ENCODE assay signal across 1 cellular context in genomic region chr10:59702347-59702746, GRCh38.
TF ChIP-seq lines count a peak whose summit lies in the region.

No MANE protein-coding gene starts in this region.

TF ChIP-seq in HepG2, 621 proteins besides CTCF, POLR2A, EP300 and RAD21 (continued from another document and continues in another):
- TF ChIP-seq TCF7 (IDR thresholded peaks at IDR 0.05; ENCODE audit: low read depth) (0 out of 2 replicates have a peak, but pooled peaks have one; percentile 15), FOXP4 (CRISPR knock-in tag; IDR thresholded peaks at IDR 0.05) (peak; percentile 76), POLR2AphosphoS2 (IDR thresholded peaks at IDR 0.05; ENCODE audit: low read depth, low read length) (no peak), GATAD2A (CRISPR knock-in tag; IDR thresholded peaks at IDR 0.05) (peak; percentile 76), ZNF737 (CRISPR knock-in tag; IDR thresholded peaks at IDR 0.05; ENCODE audit: borderline replicate concordance) (no peak), MTA3 (CRISPR knock-in tag; IDR thresholded peaks at IDR 0.05) (no peak), AHDC1 (CRISPR knock-in tag; IDR thresholded peaks at IDR 0.05; ENCODE audit: borderline replicate concordance) (peak; percentile 87), PRPF4 (IDR thresholded peaks at IDR 0.05; ENCODE audit: low read depth, low read length, poor library complexity, severe bottlenecking) (no peak), HHEX (CRISPR knock-in tag; IDR thresholded peaks at IDR 0.05) (peak; percentile 89), ZNF460 (CRISPR knock-in tag; IDR thresholded peaks at IDR 0.05; ENCODE audit: borderline replicate concordance) (no peak), MIXL1 (CRISPR knock-in tag; IDR thresholded peaks at IDR 0.05) (peak; percentile 77), KDM6A (CRISPR knock-in tag; IDR thresholded peaks at IDR 0.05; ENCODE audit: low read depth) (0 out of 2 replicates have a peak, but pooled peaks have one; percentile 28), ZNF598 (CRISPR knock-in tag; IDR thresholded peaks at IDR 0.05; ENCODE audit: borderline replicate concordance) (no peak), ZNF781 (CRISPR knock-in tag; IDR thresholded peaks at IDR 0.05; ENCODE audit: borderline replicate concordance, not compliant biosample characterization) (no peak), MEIS1 (CRISPR knock-in tag; IDR thresholded peaks at IDR 0.05; ENCODE audit: borderline replicate concordance) (peak; percentile 81; the same call in 1 of the 2 replicates), MTF1 (CRISPR knock-in tag; IDR thresholded peaks at IDR 0.05) (no peak), MED1 (CRISPR knock-in tag; IDR thresholded peaks at IDR 0.05) (peak; percentile 48; the same call in 1 of the 2 replicates), ELF3 (CRISPR knock-in tag; IDR thresholded peaks at IDR 0.05) (peak; percentile 55; the same call in 1 of the 2 replicates), KLF16 (CRISPR knock-in tag; IDR thresholded peaks at IDR 0.05) (no peak), SOX5 (CRISPR knock-in tag; IDR thresholded peaks at IDR 0.05; ENCODE audit: borderline replicate concordance) (peak; percentile 89), ZNF614 (CRISPR knock-in tag; IDR thresholded peaks at IDR 0.05; ENCODE audit: borderline replicate concordance) (0 out of 2 replicates have a peak, but pooled peaks have one; percentile 47), ZNF260 (CRISPR knock-in tag; IDR thresholded peaks at IDR 0.05; ENCODE audit: borderline replicate concordance, low read depth) (no peak), ZNF850 (CRISPR knock-in tag; conservative IDR thresholded peaks at IDR 0.05) (no peak), FOXA1 (IDR thresholded peaks at IDR 0.05) (peak; percentile 90), FOXA1 (CRISPR knock-in tag; IDR thresholded peaks at IDR 0.05) (peak; percentile 89), HINFP (CRISPR knock-in tag; IDR thresholded peaks at IDR 0.05; ENCODE audit: low read depth) (no peak), SMARCE1 (IDR thresholded peaks at IDR 0.05; ENCODE audit: borderline replicate concordance) (peak; percentile 68; the same call in 1 of the 2 replicates), RFX5 (IDR thresholded peaks at IDR 0.05; ENCODE audit: low read depth, low read length) (no peak), MXD1 (CRISPR knock-in tag; IDR thresholded peaks at IDR 0.05) (no peak), ZNF652 (CRISPR knock-in tag; IDR thresholded peaks at IDR 0.05; ENCODE audit: borderline replicate concordance, low read depth) (no peak), HOXA5 (CRISPR knock-in tag; IDR thresholded peaks at IDR 0.05) (no peak), CREM (IDR thresholded peaks at IDR 0.05) (peak; percentile 46), CREM (CRISPR knock-in tag; IDR thresholded peaks at IDR 0.05) (no peak), POLR2AphosphoS5 (IDR thresholded peaks at IDR 0.05; ENCODE audit: low read depth, low read length) (no peak)
- TF ChIP-seq, protein P1, sequence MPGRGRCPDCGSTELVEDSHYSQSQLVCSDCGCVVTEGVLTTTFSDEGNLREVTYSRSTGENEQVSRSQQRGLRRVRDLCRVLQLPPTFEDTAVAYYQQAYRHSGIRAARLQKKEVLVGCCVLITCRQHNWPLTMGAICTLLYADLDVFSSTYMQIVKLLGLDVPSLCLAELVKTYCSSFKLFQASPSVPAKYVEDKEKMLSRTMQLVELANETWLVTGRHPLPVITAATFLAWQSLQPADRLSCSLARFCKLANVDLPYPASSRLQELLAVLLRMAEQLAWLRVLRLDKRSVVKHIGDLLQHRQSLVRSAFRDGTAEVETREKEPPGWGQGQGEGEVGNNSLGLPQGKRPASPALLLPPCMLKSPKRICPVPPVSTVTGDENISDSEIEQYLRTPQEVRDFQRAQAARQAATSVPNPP (CRISPR knock-in tag; IDR thresholded peaks at IDR 0.05) = no peak
- TF ChIP-seq, protein P2, sequence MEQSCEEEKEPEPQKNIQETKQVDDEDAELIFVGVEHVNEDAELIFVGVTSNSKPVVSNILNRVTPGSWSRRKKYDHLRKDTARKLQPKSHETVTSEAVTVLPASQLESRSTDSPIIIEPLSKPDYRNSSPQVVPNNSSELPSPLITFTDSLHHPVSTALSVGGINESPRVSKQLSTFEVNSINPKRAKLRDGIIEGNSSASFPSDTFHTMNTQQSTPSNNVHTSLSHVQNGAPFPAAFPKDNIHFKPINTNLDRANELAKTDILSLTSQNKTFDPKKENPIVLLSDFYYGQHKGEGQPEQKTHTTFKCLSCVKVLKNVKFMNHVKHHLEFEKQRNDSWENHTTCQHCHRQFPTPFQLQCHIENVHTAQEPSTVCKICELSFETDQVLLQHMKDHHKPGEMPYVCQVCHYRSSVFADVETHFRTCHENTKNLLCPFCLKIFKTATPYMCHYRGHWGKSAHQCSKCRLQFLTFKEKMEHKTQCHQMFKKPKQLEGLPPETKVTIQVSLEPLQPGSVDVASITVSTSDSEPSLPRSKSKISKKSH (CRISPR knock-in tag; IDR thresholded peaks at IDR 0.05; ENCODE audit: borderline replicate concordance) = no peak
- TF ChIP-seq, protein P3, sequence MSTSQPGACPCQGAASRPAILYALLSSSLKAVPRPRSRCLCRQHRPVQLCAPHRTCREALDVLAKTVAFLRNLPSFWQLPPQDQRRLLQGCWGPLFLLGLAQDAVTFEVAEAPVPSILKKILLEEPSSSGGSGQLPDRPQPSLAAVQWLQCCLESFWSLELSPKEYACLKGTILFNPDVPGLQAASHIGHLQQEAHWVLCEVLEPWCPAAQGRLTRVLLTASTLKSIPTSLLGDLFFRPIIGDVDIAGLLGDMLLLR (CRISPR knock-in tag; IDR thresholded peaks at IDR 0.05) = no peak
- TF ChIP-seq, protein P4, sequence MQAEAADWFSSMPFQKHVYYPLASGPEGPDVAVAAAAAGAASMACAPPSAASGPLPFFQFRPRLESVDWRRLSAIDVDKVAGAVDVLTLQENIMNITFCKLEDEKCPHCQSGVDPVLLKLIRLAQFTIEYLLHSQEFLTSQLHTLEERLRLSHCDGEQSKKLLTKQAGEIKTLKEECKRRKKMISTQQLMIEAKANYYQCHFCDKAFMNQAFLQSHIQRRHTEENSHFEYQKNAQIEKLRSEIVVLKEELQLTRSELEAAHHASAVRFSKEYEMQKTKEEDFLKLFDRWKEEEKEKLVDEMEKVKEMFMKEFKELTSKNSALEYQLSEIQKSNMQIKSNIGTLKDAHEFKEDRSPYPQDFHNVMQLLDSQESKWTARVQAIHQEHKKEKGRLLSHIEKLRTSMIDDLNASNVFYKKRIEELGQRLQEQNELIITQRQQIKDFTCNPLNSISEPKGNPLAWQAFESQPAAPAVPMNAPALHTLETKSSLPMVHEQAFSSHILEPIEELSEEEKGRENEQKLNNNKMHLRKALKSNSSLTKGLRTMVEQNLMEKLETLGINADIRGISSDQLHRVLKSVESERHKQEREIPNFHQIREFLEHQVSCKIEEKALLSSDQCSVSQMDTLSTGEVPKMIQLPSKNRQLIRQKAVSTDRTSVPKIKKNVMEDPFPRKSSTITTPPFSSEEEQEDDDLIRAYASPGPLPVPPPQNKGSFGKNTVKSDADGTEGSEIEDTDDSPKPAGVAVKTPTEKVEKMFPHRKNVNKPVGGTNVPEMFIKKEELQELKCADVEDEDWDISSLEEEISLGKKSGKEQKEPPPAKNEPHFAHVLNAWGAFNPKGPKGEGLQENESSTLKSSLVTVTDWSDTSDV (CRISPR knock-in tag; IDR thresholded peaks at IDR 0.05) = no peak
- TF ChIP-seq, protein P5, sequence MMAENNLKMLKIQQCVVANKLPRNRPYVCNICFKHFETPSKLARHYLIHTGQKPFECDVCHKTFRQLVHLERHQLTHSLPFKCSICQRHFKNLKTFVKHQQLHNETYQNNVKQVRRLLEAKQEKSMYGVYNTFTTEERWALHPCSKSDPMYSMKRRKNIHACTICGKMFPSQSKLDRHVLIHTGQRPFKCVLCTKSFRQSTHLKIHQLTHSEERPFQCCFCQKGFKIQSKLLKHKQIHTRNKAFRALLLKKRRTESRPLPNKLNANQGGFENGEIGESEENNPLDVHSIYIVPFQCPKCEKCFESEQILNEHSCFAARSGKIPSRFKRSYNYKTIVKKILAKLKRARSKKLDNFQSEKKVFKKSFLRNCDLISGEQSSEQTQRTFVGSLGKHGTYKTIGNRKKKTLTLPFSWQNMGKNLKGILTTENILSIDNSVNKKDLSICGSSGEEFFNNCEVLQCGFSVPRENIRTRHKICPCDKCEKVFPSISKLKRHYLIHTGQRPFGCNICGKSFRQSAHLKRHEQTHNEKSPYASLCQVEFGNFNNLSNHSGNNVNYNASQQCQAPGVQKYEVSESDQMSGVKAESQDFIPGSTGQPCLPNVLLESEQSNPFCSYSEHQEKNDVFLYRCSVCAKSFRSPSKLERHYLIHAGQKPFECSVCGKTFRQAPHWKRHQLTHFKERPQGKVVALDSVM (CRISPR knock-in tag; IDR thresholded peaks at IDR 0.05) = no peak
- TF ChIP-seq, protein P6, sequence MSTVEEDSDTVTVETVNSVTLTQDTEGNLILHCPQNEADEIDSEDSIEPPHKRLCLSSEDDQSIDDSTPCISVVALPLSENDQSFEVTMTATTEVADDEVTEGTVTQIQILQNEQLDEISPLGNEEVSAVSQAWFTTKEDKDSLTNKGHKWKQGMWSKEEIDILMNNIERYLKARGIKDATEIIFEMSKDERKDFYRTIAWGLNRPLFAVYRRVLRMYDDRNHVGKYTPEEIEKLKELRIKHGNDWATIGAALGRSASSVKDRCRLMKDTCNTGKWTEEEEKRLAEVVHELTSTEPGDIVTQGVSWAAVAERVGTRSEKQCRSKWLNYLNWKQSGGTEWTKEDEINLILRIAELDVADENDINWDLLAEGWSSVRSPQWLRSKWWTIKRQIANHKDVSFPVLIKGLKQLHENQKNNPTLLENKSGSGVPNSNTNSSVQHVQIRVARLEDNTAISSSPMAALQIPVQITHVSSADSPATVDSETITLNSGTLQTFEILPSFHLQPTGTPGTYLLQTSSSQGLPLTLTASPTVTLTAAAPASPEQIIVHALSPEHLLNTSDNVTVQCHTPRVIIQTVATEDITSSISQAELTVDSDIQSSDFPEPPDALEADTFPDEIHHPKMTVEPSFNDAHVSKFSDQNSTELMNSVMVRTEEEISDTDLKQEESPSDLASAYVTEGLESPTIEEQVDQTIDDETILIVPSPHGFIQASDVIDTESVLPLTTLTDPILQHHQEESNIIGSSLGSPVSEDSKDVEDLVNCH (CRISPR knock-in tag; IDR thresholded peaks at IDR 0.05) = no peak
